ENCODE assay signal across 33 cellular contexts in the genomic region with DNA sequence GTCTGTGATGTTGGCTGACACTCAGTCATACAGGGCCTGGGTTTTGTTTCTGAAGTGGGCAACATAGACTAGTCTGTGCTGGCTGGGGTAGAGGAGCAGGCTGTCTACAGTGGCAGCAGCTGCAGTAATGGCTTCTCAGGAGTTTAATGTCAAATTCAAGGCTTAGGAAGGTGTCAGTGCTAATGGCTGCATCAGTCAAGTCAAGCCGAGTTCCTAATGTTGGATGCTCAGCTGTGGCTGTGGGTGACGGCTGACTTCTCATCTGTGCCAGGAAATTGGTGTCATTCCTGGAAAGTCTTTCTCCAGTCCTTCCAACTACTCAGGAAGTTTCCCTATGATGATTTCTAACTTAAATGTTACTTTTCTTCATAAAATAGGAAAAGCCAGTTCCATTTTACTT.
"Had no signal": no experiment of that assay in that cellular context is flagged by ENCODE, and none has a peak within 500 bp of the region (broad histone marks: within the 10 kb centered on the region; RNA-seq: fewer than 3 reads in every experiment).

No MANE protein-coding gene starts in this region.

- H3K36me3 ChIP-seq: ascending aorta, esophagus muscularis mucosa, gastroesophageal sphincter, WERI-Rb-1 had no signal

- H3K27me3 ChIP-seq: ascending aorta, esophagus muscularis mucosa, gastroesophageal sphincter had no signal

- H3K4me1 ChIP-seq: ascending aorta, gastroesophageal sphincter had no signal

- FAIRE-seq: bronchial epithelial cell had no signal

- DNase-seq: activated B cell treated with CpG ODN at 0.5 μM for 24 hours; activated CD4-positive, alpha-beta T cell treated with anti-CD3 and anti-CD28 coated beads for 48 hours; activated CD4-positive, alpha-beta T cell treated with anti-CD3 and anti-CD28 coated beads, Interleukin-2, amount 50 U/mL, for 1 hour; activated CD4-positive, alpha-beta T cell treated with anti-CD3 and anti-CD28 coated beads, Interleukin-2, amount 50 U/mL, for 48 hours; activated CD8-positive, alpha-beta memory T cell treated with anti-CD3 and anti-CD28 coated beads, Interleukin-2, amount 10 ng/mL, durations not matched to agents 7 days and 5 days; activated CD8-positive, alpha-beta memory T cell treated with anti-CD3 and anti-CD28 coated beads, Interleukin-2, amount 50 U/mL, for 4 hours; activated CD8-positive, alpha-beta T cell treated with anti-CD3 and anti-CD28 coated beads for 36 hours; activated effector memory CD4-positive, alpha-beta T cell treated with anti-CD3 and anti-CD28 coated beads, Interleukin-2, amount 50 U/mL, for 16 hours; activated naive CD4-positive, alpha-beta T cell treated with anti-CD3 and anti-CD28 coated beads for 36 hours; activated naive CD8-positive, alpha-beta T cell treated with anti-CD3 and anti-CD28 coated beads, Interleukin-2, amount 10 ng/mL, durations not matched to agents 7 days and 5 days; activated T-cell treated with anti-CD3 and anti-CD28 coated beads, Interleukin-2, amount 50 U/mL, for 1 hour; activated T-cell treated with anti-CD3 and anti-CD28 coated beads, Interleukin-2, amount 50 U/mL, for 48 hours; cortex of kidney; dermis blood vessel endothelial cell; effector CD4-positive, alpha-beta T cell; effector memory CD8-positive, alpha-beta T cell; erythroblast; foreskin melanocyte; T-helper 1 cell; T-helper 17 cell; T1000; WERI-Rb-1 had no signal

- H3K4me3 ChIP-seq: ascending aorta, esophagus muscularis mucosa, gastroesophageal sphincter had no signal

- H3K4me3 Mint-ChIP-seq: activated B cell treated with CpG ODN at 0.5 μM for 24 hours; activated CD8-positive, alpha-beta memory T cell treated with anti-CD3 and anti-CD28 coated beads, Interleukin-2, amount 10 ng/mL, durations not matched to agents 7 days and 5 days; activated CD8-positive, alpha-beta T cell treated with anti-CD3 and anti-CD28 coated beads for 36 hours; activated naive CD4-positive, alpha-beta T cell treated with anti-CD3 and anti-CD28 coated beads for 36 hours; activated naive CD4-positive, alpha-beta T cell treated with anti-CD3 and anti-CD28 coated beads, Interleukin-2, amount 50 U/mL, for 24 hours; activated naive CD8-positive, alpha-beta T cell treated with anti-CD3 and anti-CD28 coated beads, Interleukin-2, amount 10 ng/mL, durations not matched to agents 7 days and 5 days; activated T-helper 1 cell treated with anti-CD3 and anti-CD28 coated beads, Interleukin-12 subunit alpha, Interleukin-12 subunit beta, Interleukin-2, Interleukin-4 antibody, amounts not matched to agents 30 ng/mL and 10 ng/mL and 1 ng/mL, durations not matched to agents 14 hours and 24 hours and 36 hours; brain; central memory CD8-positive, alpha-beta T cell; effector memory CD8-positive, alpha-beta T cell; T-helper 17 cell; T-helper 2 cell treated with Interferon-gamma antibody and Interleukin-4, amounts not matched to agents 5 μg/mL and 100 μg/mL, for 36 hours had no signal

- H3K36me3 Mint-ChIP-seq: activated CD8-positive, alpha-beta memory T cell treated with anti-CD3 and anti-CD28 coated beads, Interleukin-2, amount 10 ng/mL, durations not matched to agents 7 days and 5 days; activated naive CD4-positive, alpha-beta T cell treated with anti-CD3 and anti-CD28 coated beads, Interleukin-2, amount 50 U/mL, for 24 hours; activated naive CD8-positive, alpha-beta T cell treated with anti-CD3 and anti-CD28 coated beads, Interleukin-2, amount 10 ng/mL, durations not matched to agents 7 days and 5 days; brain had no signal

- ATAC-seq: activated CD4-positive, CD25-positive, alpha-beta regulatory T cell treated with anti-CD3 and anti-CD28 coated beads, Interleukin-2, amount 50 U/mL, for 24 hours; activated CD8-positive, alpha-beta memory T cell treated with anti-CD3 and anti-CD28 coated beads, Interleukin-2, amount 10 ng/mL, durations not matched to agents 7 days and 5 days; activated CD8-positive, alpha-beta T cell treated with anti-CD3 and anti-CD28 coated beads for 36 hours; effector memory CD8-positive, alpha-beta T cell; gastroesophageal sphincter; T-helper 17 cell had no signal

- H3K9me3 ChIP-seq: ascending aorta, esophagus muscularis mucosa, gastroesophageal sphincter had no signal

- H3K27ac ChIP-seq: ascending aorta, esophagus muscularis mucosa, gastroesophageal sphincter, WERI-Rb-1 had no signal

- H3K27ac Mint-ChIP-seq: activated B cell treated with CpG ODN at 0.5 μM for 24 hours; activated CD8-positive, alpha-beta memory T cell treated with anti-CD3 and anti-CD28 coated beads, Interleukin-2, amount 10 ng/mL, durations not matched to agents 7 days and 5 days; activated CD8-positive, alpha-beta T cell treated with anti-CD3 and anti-CD28 coated beads for 36 hours; activated naive CD4-positive, alpha-beta T cell treated with anti-CD3 and anti-CD28 coated beads for 36 hours; activated naive CD4-positive, alpha-beta T cell treated with anti-CD3 and anti-CD28 coated beads, Interleukin-2, amount 50 U/mL, for 24 hours; activated naive CD8-positive, alpha-beta T cell treated with anti-CD3 and anti-CD28 coated beads, Interleukin-2, amount 10 ng/mL, durations not matched to agents 7 days and 5 days; activated T-helper 1 cell treated with anti-CD3 and anti-CD28 coated beads, Interleukin-12 subunit alpha, Interleukin-12 subunit beta, Interleukin-2, Interleukin-4 antibody, amounts not matched to agents 30 ng/mL and 10 ng/mL and 1 ng/mL, durations not matched to agents 14 hours and 24 hours and 36 hours; activated T-helper 2 cell treated with anti-CD3 and anti-CD28 coated beads, Interferon-gamma antibody, Interleukin-2, Interleukin-4, amounts not matched to agents 10 μg/mL and 5 μg/mL and 100 μg/mL, durations not matched to agents 14 hours and 24 hours and 36 hours; brain; effector memory CD8-positive, alpha-beta T cell; T-helper 17 cell; T-helper 2 cell treated with Interferon-gamma antibody and Interleukin-4, amounts not matched to agents 5 μg/mL and 100 μg/mL, for 36 hours had no signal

- H3K4me1 Mint-ChIP-seq: activated B cell treated with CpG ODN at 0.5 μM for 24 hours; activated CD8-positive, alpha-beta memory T cell treated with anti-CD3 and anti-CD28 coated beads, Interleukin-2, amount 10 ng/mL, durations not matched to agents 7 days and 5 days; activated naive CD4-positive, alpha-beta T cell treated with anti-CD3 and anti-CD28 coated beads, Interleukin-2, amount 50 U/mL, for 24 hours; activated naive CD8-positive, alpha-beta T cell treated with anti-CD3 and anti-CD28 coated beads, Interleukin-2, amount 10 ng/mL, durations not matched to agents 7 days and 5 days; central memory CD8-positive, alpha-beta T cell; T-helper 17 cell had no signal

- H3K9me3 Mint-ChIP-seq: activated naive CD8-positive, alpha-beta T cell treated with anti-CD3 and anti-CD28 coated beads, Interleukin-2, amount 10 ng/mL, durations not matched to agents 7 days and 5 days had no signal

- H3K27me3 Mint-ChIP-seq: activated B cell treated with CpG ODN at 0.5 μM for 24 hours; activated CD8-positive, alpha-beta memory T cell treated with anti-CD3 and anti-CD28 coated beads, Interleukin-2, amount 10 ng/mL, durations not matched to agents 7 days and 5 days; activated CD8-positive, alpha-beta T cell treated with anti-CD3 and anti-CD28 coated beads for 36 hours; activated naive CD4-positive, alpha-beta T cell treated with anti-CD3 and anti-CD28 coated beads, Interleukin-2, amount 50 U/mL, for 24 hours; activated naive CD8-positive, alpha-beta T cell treated with anti-CD3 and anti-CD28 coated beads, Interleukin-2, amount 10 ng/mL, durations not matched to agents 7 days and 5 days; brain; central memory CD8-positive, alpha-beta T cell; effector memory CD8-positive, alpha-beta T cell; T-helper 17 cell had no signal
